ENCODE assay signal across 1 cellular context in the genomic region with DNA sequence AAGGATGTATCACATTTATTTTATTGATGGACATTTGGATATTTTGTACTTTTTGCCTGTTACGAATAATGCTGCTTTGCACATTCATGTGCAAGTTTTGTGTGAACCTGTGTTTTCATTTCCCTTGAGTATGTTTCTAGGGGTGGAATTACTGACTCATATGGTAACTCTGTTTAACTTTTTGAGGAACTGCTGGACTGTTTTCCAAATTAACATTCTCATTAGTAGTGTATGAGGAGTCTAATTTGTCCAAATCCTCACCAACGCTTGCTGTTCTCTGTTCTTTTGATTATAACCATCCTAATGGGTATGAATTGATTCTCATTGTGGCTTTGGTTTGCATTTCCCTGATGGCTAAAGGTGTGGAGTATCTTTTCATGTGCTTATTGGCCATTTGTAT.
TF ChIP-seq lines count a peak whose summit lies in the region.

No MANE protein-coding gene starts in this region.

TF ChIP-seq in neural cell, 6 proteins besides CTCF, POLR2A, EP300 and RAD21 (continued from another document):
- no peak for TF ChIP-seq EZH2 (IDR thresholded peaks at IDR 0.05; ENCODE audit: borderline replicate concordance, insufficient read depth, low read length, poor library complexity, severe bottlenecking)
- no peak for TF ChIP-seq POLR2AphosphoS5 (IDR thresholded peaks at IDR 0.05)
- TF ChIP-seq SMC3 (conservative IDR thresholded peaks at IDR 0.05; ENCODE audit: poor library complexity), result no peak
